In the genomic region with DNA sequence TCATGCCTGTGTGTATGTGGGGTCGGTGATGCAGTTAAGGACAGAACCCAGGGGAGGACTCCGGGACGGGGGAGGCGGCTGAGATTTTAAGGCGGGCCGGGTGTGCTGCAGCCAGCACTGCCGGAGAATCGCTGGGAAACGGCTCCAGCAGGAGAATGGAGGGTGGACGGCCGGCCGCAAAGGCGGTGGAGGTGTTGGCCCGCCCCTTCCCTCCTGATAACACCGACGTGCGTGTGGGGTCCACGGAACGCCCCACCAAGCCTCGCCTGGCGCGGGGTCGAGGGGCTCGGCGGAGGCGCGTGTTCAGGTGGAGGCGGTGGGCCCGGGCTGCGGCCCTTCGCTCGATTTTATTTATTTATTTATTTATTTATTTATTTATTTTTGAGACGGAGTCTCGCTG, we compare ENCODE assay signal across 10 cellular contexts. TPM values are rescaled to one million over a fixed set of nuclear protein-coding genes. Genes with fewer than 3 reads are reported as not detected.
A peak's percentile ranks its signal among the peaks of the same experiment; 100 is the strongest.
DNase-seq lines count a peak whose midpoint lies in the region; ATAC-seq and TF ChIP-seq lines count a peak whose summit lies in the region.
"Had no signal": no experiment of that assay in that cellular context is flagged by ENCODE, and none has a peak within 500 bp of the region (broad histone marks: within the 10 kb centered on the region; RNA-seq: fewer than 3 reads in every experiment).

No MANE protein-coding gene starts in this region.

- H3K36me3 Mint-ChIP-seq in activated naive CD8-positive, alpha-beta T cell treated with anti-CD3 and anti-CD28 coated beads, Interleukin-2, amount 50 U/mL, for 24 hours (ENCODE audit: low read depth) = no peaks in the 10 kb centered on the region

- H3K4me1 ChIP-seq in stomach = peaks cover 5 to 13% (median 12%) of the 10 kb centered on the region in 4 donors

- TF ChIP-seq EP300 in stomach (IDR thresholded peaks at IDR 0.05) = no peak

- H3K27ac ChIP-seq in stomach = peak overlapping the region in 3 of 5 donors; percentile 89 to 95 (median 92)

- H3K4me3 Mint-ChIP-seq in activated naive CD8-positive, alpha-beta T cell treated with anti-CD3 and anti-CD28 coated beads, Interleukin-2, amount 50 U/mL, for 24 hours = peak overlapping the region; percentile 73

- no peaks in the 10 kb centered on the region for H3K9me3 Mint-ChIP-seq in activated naive CD8-positive, alpha-beta T cell treated with anti-CD3 and anti-CD28 coated beads, Interleukin-2, amount 50 U/mL, for 24 hours

- intact Hi-C loops in stomach (cut with DNase I; ENCODE audit: low total_unique reads) = loop anchor here (5.0 kb wide), 1 partner anchor 460 kb away; no protein-coding TSS in a partner anchor

- peaks cover 4% of the 10 kb centered on the region for H3K27me3 ChIP-seq in kidney epithelial cell (ENCODE audit: control insufficient read depth, insufficient read depth, low read length)
- no peaks in the 10 kb centered on the region for H3K27me3 ChIP-seq in stomach

- DNase-seq in NCI-H2227 (lab: John Stamatoyannopoulos, UW; ENCODE audit: unreplicated experiment) = peak; percentile 53
- no peak for DNase-seq in NCI-H2227 treated with DMSO at 0.1 percent for 48 hours (lab: John Stamatoyannopoulos, UW)
- DNase-seq in activated naive CD8-positive, alpha-beta T cell treated with anti-CD3 and anti-CD28 coated beads, Interleukin-2, amount 50 U/mL, for 24 hours = no peak
- DNase-seq in kidney epithelial cell (ENCODE audit: low read depth) = no peak
- DNase-seq in stomach = no peak
- no peak for DNase-seq in NCI-H446 treated with DMSO at 0.1 percent for 48 hours (lab: John Stamatoyannopoulos, UW)
- no peak for DNase-seq in stimulated activated naive CD4-positive, alpha-beta T cell treated with Interleukin-2 at 50 U/mL for 16 hours (lab: John Stamatoyannopoulos, UW)
- DNase-seq: SHP77 treated with DMSO at 0.1 percent for 48 hours had no signal

- no peaks in the 10 kb centered on the region for H3K9me3 ChIP-seq in stomach

- H3K4me3 ChIP-seq in kidney epithelial cell (ENCODE audit: low read depth, low read length) (peak overlapping the region; percentile 62), stomach (peak overlapping the region; percentile 70 to 89 (median 74))

- peaks cover 3% of the 10 kb centered on the region for H3K27me3 Mint-ChIP-seq in activated naive CD8-positive, alpha-beta T cell treated with anti-CD3 and anti-CD28 coated beads, Interleukin-2, amount 50 U/mL, for 24 hours

- 46 to 78% (median 62%) methylated on average over 27 to 34 of the region's 34 CpGs for WGBS in stomach, 5 donors

- no peak for TF ChIP-seq CTCF in kidney epithelial cell (IDR thresholded peaks at IDR 0.05; ENCODE audit: insufficient read depth, low read length, poor library complexity, severe bottlenecking)
- no peak for TF ChIP-seq CTCF in stomach (IDR thresholded peaks at IDR 0.05)

- ATAC-seq in activated naive CD8-positive, alpha-beta T cell treated with anti-CD3 and anti-CD28 coated beads, Interleukin-2, amount 50 U/mL, for 24 hours = no peak
- no peak for ATAC-seq in HG03108 (IDR thresholded peaks at IDR 0.05; ENCODE audit: unreplicated experiment)

- no peaks in the 10 kb centered on the region for H3K36me3 ChIP-seq in kidney epithelial cell (ENCODE audit: control insufficient read depth, insufficient read depth, low read length)
- no peaks in the 10 kb centered on the region for H3K36me3 ChIP-seq in stomach

- peaks cover 24% of the 10 kb centered on the region for H3K4me1 Mint-ChIP-seq in activated naive CD8-positive, alpha-beta T cell treated with anti-CD3 and anti-CD28 coated beads, Interleukin-2, amount 50 U/mL, for 24 hours

- H3K27ac Mint-ChIP-seq in activated naive CD8-positive, alpha-beta T cell treated with anti-CD3 and anti-CD28 coated beads, Interleukin-2, amount 50 U/mL, for 24 hours = peak overlapping the region; percentile 67

- no peak for TF ChIP-seq POLR2A in stomach (IDR thresholded peaks at IDR 0.05)

RNA-seq across cellular contexts. Expression of a gene that starts 0.6 kb away (rescaled TPM):
- total RNA-seq in kidney epithelial cell (0.89 and 3.2 TPM in 2 replicates), stomach (under 1 TPM in 2 of 5 donors, not detected in 3; 0.18 to 0.45 TPM)
- polyA plus RNA-seq in stomach = under 1 TPM; 0.15 to 0.37 (median 0.31) TPM

RNA-seq across cellular contexts. Expression of a gene that starts 13.8 kb away (rescaled TPM):
- total RNA-seq in kidney epithelial cell (not detected in 2 replicates), stomach (not detected)
- 1 to 10 TPM in 2 of 3 donors, not detected in 1; 1.4 to 8.2 TPM for polyA plus RNA-seq in stomach

RNA-seq across cellular contexts. Expression of a gene that starts 17.3 kb away (rescaled TPM):
- total RNA-seq in kidney epithelial cell (18.7 and 23.2 TPM in 2 replicates), stomach (10 to 100 TPM in 2 of 5 donors, 1 to 10 TPM in 2, not detected in 1; 2.6 to 29.8 (median 15.1) TPM)
- polyA plus RNA-seq in stomach = 10 to 100 TPM in 2 of 3 donors, 1 to 10 TPM in 1; 6.7 to 13.0 (median 11.3) TPM

RNA-seq across cellular contexts. Expression of a gene that starts 30.0 kb away (rescaled TPM):
- total RNA-seq in kidney epithelial cell (116 and 138 TPM in 2 replicates), stomach (10 to 100 TPM; 36.0 to 84.0 (median 63.1) TPM)
- polyA plus RNA-seq in stomach = 10 to 100 TPM; 44.8 to 49.3 (median 49.1) TPM

RNA-seq across cellular contexts. Expression of a gene that starts 41.0 kb away (rescaled TPM):
- total RNA-seq in kidney epithelial cell = 0.04 and 0.21 TPM in 2 replicates
- not detected for total RNA-seq in stomach
- polyA plus RNA-seq in stomach = 1 to 10 TPM in 1 of 3 donors, under 1 TPM in 2; 0.62 to 1.8 (median 0.76) TPM
- total RNA-seq: left cardiac atrium had no signal
